ENCODE assay signal across 10 cellular contexts in genomic region chr4:7863911-7864681, GRCh38.
DNase-seq lines count a peak whose midpoint lies in the region; ATAC-seq, FAIRE-seq and TF ChIP-seq lines count a peak whose summit lies in the region.
"Had no signal": no experiment of that assay in that cellular context is flagged by ENCODE, and none has a peak within 500 bp of the region (broad histone marks: within the 10 kb centered on the region; RNA-seq: fewer than 3 reads in every experiment).

No MANE protein-coding gene starts in this region.

- CTCF ChIA-PET in AG04450 (lab: Charles Lee): interaction anchor here (1.1 to 1.2 kb wide), 3 partner anchors 13 to 62 kb away, joined by 3 to 7 read pairs (median 3); no protein-coding TSS in a partner anchor
- CTCF ChIA-PET in activated CD8-positive, alpha-beta T cell treated with anti-CD3 and anti-CD28 coated beads, Interleukin-2, amount 10 ng/mL, durations not matched to agents 7 days and 5 days (lab: Charles Lee): interaction anchor here (1.0 to 2.0 kb wide), 7 partner anchors 10 to 124 kb away, joined by 3 to 10 read pairs (median 4); no protein-coding TSS in a partner anchor

- peaks cover 9% of the 10 kb centered on the region for H3K36me3 Mint-ChIP-seq in activated CD8-positive, alpha-beta T cell treated with anti-CD3 and anti-CD28 coated beads, Interleukin-2, amount 10 ng/mL, durations not matched to agents 7 days and 5 days (ENCODE audit: low read depth)
- H3K36me3 Mint-ChIP-seq in osteocyte (ENCODE audit: unreplicated experiment): peaks cover 35% of the 10 kb centered on the region

- TF ChIP-seq CTCF in AG04450 (IDR thresholded peaks at IDR 0.05; ENCODE audit: low read depth, low read length) (no peak), osteocyte (IDR thresholded peaks at IDR 0.05) (no peak)

- POLR2A ChIA-PET in AG04450 (lab: Yijun Ruan, JAX): no interaction called here
- POLR2A ChIA-PET in activated CD8-positive, alpha-beta T cell treated with anti-CD3 and anti-CD28 coated beads, Interleukin-2, amount 10 ng/mL, durations not matched to agents 7 days and 5 days (lab: Charles Lee): no interaction called here

- H3K27ac Mint-ChIP-seq in activated CD8-positive, alpha-beta T cell treated with anti-CD3 and anti-CD28 coated beads, Interleukin-2, amount 10 ng/mL, durations not matched to agents 7 days and 5 days: peak overlapping the region; percentile 68
- no peak overlapping the region for H3K27ac Mint-ChIP-seq in osteocyte (ENCODE audit: unreplicated experiment)

- peak overlapping the region; percentile 23 for H3K27ac ChIP-seq in AG04450 (ENCODE audit: low read depth, low read length)
- H3K27ac ChIP-seq: suprapubic skin had no signal

- peaks cover 7% of the 10 kb centered on the region for H3K9me3 Mint-ChIP-seq in activated CD8-positive, alpha-beta T cell treated with anti-CD3 and anti-CD28 coated beads, Interleukin-2, amount 10 ng/mL, durations not matched to agents 7 days and 5 days (ENCODE audit: insufficient read depth)
- peaks cover 5% of the 10 kb centered on the region for H3K9me3 Mint-ChIP-seq in osteocyte (ENCODE audit: unreplicated experiment)

- no peaks in the 10 kb centered on the region for H3K27me3 Mint-ChIP-seq in activated CD8-positive, alpha-beta T cell treated with anti-CD3 and anti-CD28 coated beads, Interleukin-2, amount 10 ng/mL, durations not matched to agents 7 days and 5 days (ENCODE audit: low read depth)
- no peaks in the 10 kb centered on the region for H3K27me3 Mint-ChIP-seq in osteocyte (ENCODE audit: unreplicated experiment)

- no peaks in the 10 kb centered on the region for H3K27me3 ChIP-seq in AG04450 (ENCODE audit: control insufficient read depth, insufficient read depth, low read length)
- H3K27me3 ChIP-seq: suprapubic skin had no signal

- H3K4me1 Mint-ChIP-seq in activated CD8-positive, alpha-beta T cell treated with anti-CD3 and anti-CD28 coated beads, Interleukin-2, amount 10 ng/mL, durations not matched to agents 7 days and 5 days (ENCODE audit: low read depth): peaks cover 18% of the 10 kb centered on the region
- peaks cover 76% of the 10 kb centered on the region for H3K4me1 Mint-ChIP-seq in osteocyte (ENCODE audit: unreplicated experiment)

- no peaks in the 10 kb centered on the region; the same call in 1 of the 2 replicates for H3K9me3 ChIP-seq in AG04450 (ENCODE audit: control insufficient read depth, insufficient read depth, low read length)
- H3K9me3 ChIP-seq: suprapubic skin had no signal

- ATAC-seq in activated CD8-positive, alpha-beta T cell treated with anti-CD3 and anti-CD28 coated beads, Interleukin-2, amount 10 ng/mL, durations not matched to agents 7 days and 5 days: peak; percentile 69

- DNase-seq in AG04450 (ENCODE audit: low read depth, low spot score) (no peak), GM18507 (ENCODE audit: extremely low spot score, insufficient read length, low read depth) (no peak), left kidney (ENCODE audit: low read depth, low spot score) (peak; percentile 45), GM03348 (ENCODE audit: low spot score) (no peak), iPS-NIHi7 (ENCODE audit: extremely low spot score) (no peak), osteocyte (ENCODE audit: extremely low spot score, unreplicated experiment) (no peak)
- DNase-seq in activated CD8-positive, alpha-beta T cell treated with anti-CD3 and anti-CD28 coated beads, Interleukin-2, amount 10 ng/mL, durations not matched to agents 7 days and 5 days: peak; percentile 50
- DNase-seq in activated effector memory CD4-positive, alpha-beta T cell treated with Interleukin-2 at 50 U/mL for 16 hours: no peak
- DNase-seq: nephron progenitor cell had no signal

- no peak overlapping the region for H3K4me3 ChIP-seq in AG04450 (ENCODE audit: low read depth, low read length)
- H3K4me3 ChIP-seq: suprapubic skin had no signal

- peak; percentile 64 for FAIRE-seq in GM18507 (lab: Jason Lieb, UNC)

- H3K4me3 Mint-ChIP-seq in activated CD8-positive, alpha-beta T cell treated with anti-CD3 and anti-CD28 coated beads, Interleukin-2, amount 10 ng/mL, durations not matched to agents 7 days and 5 days: peak overlapping the region; percentile 34
- no peak overlapping the region for H3K4me3 Mint-ChIP-seq in osteocyte (ENCODE audit: unreplicated experiment)
- H3K4me3 Mint-ChIP-seq: nephron progenitor cell had no signal

Comparison
In these comparisons a context has a peak if more than half of its experiments do, and no peak if none do; other contexts are left out.
1. DNase-seq: peak in activated CD8-positive, alpha-beta T cell treated with anti-CD3 and anti-CD28 coated beads, Interleukin-2, amount 10 ng/mL, durations not matched to agents 7 days and 5 days (single experiment) and left kidney (single experiment); none in AG04450 (single experiment), GM18507 (single experiment), GM03348 (single experiment), iPS-NIHi7 (single experiment), osteocyte (single experiment) and activated effector memory CD4-positive, alpha-beta T cell treated with Interleukin-2 at 50 U/mL for 16 hours (single experiment).